ENCODE assay signal across 13 cellular contexts in the genomic region with DNA sequence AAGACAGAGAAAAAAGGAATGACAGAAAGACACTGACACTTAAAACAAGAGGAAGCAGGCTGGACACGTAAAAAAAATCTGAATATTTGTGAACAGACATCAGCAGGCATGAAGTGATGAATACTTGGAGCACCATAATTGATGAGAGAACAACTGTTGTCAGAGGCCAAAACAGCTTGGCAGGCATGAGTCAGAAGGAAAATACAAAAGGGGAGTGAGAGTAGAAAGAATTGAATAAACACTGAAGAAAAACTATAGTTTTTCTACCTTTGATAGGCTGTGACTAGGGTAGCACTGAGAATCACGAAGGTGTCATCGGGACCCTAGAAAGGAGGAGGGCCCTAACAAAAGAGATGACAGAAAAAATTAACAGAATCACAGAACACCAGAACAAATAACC. TPM values are rescaled to one million over a fixed set of nuclear protein-coding genes. Genes with fewer than 3 reads are reported as not detected.
DNase-seq lines count a peak whose midpoint lies in the region; ATAC-seq and TF ChIP-seq lines count a peak whose summit lies in the region.
"Had no signal": no experiment of that assay in that cellular context is flagged by ENCODE, and none has a peak within 500 bp of the region (broad histone marks: within the 10 kb centered on the region; RNA-seq: fewer than 3 reads in every experiment).

No MANE protein-coding gene starts in this region.

- ATAC-seq in activated T-helper 17 cell treated with anti-CD3 and anti-CD28 coated beads, Interleukin-2, amount 50 U/mL, for 72 hours (replicated peaks), result peak; percentile 83
- no peak for ATAC-seq in HG02852 (IDR thresholded peaks at IDR 0.05; ENCODE audit: unreplicated experiment)
- ATAC-seq in Right ventricle myocardium superior (ENCODE audit: poor library complexity), result no peak
- ATAC-seq: foreskin keratinocyte, Panc1 had no signal

- peak overlapping the region; percentile 5 for H3K27ac Mint-ChIP-seq in activated naive CD4-positive, alpha-beta T cell treated with anti-CD3 and anti-CD28 coated beads, Interleukin-2, amount 10 ng/mL, durations not matched to agents 7 days and 5 days
- peak overlapping the region; percentile 87 for H3K27ac Mint-ChIP-seq in activated T-helper 17 cell treated with anti-CD3 and anti-CD28 coated beads, Interleukin-2, amount 50 U/mL, for 72 hours

- H3K36me3 Mint-ChIP-seq in activated naive CD4-positive, alpha-beta T cell treated with anti-CD3 and anti-CD28 coated beads, Interleukin-2, amount 10 ng/mL, durations not matched to agents 7 days and 5 days, result peaks cover 26% of the 10 kb centered on the region
- H3K36me3 Mint-ChIP-seq in activated T-helper 17 cell treated with anti-CD3 and anti-CD28 coated beads, Interleukin-2, amount 50 U/mL, for 72 hours (ENCODE audit: low read depth), result peaks cover 90% of the 10 kb centered on the region

- no peak overlapping the region for H3K4me3 Mint-ChIP-seq in activated naive CD4-positive, alpha-beta T cell treated with anti-CD3 and anti-CD28 coated beads, Interleukin-2, amount 10 ng/mL, durations not matched to agents 7 days and 5 days
- no peak overlapping the region for H3K4me3 Mint-ChIP-seq in activated T-helper 17 cell treated with anti-CD3 and anti-CD28 coated beads, Interleukin-2, amount 50 U/mL, for 72 hours

- CTCF ChIA-PET in activated naive CD4-positive, alpha-beta T cell treated with anti-CD3 and anti-CD28 coated beads, Interleukin-2, amount 10 ng/mL, durations not matched to agents 7 days and 5 days (lab: Charles Lee), result interaction anchor here (2.5 kb wide), 1 partner anchor 13 kb away, joined by 7 read pairs; no protein-coding TSS in a partner anchor

- TF ChIP-seq CTCF in fibroblast of the aortic adventitia (IDR thresholded peaks at IDR 0.05; ENCODE audit: insufficient read depth, low read length), result no peak

- no peaks in the 10 kb centered on the region for H3K9me3 Mint-ChIP-seq in activated naive CD4-positive, alpha-beta T cell treated with anti-CD3 and anti-CD28 coated beads, Interleukin-2, amount 10 ng/mL, durations not matched to agents 7 days and 5 days
- H3K9me3 Mint-ChIP-seq in activated T-helper 17 cell treated with anti-CD3 and anti-CD28 coated beads, Interleukin-2, amount 50 U/mL, for 72 hours, result no peaks in the 10 kb centered on the region

- no peak overlapping the region for H3K4me3 ChIP-seq in fibroblast of the aortic adventitia (ENCODE audit: low read depth, low read length)
- H3K4me3 ChIP-seq: BLaER1, uterus had no signal

- intact Hi-C loops in Right ventricle myocardium superior (cut with DNase I), result no loop called here

- H3K4me1 Mint-ChIP-seq in activated naive CD4-positive, alpha-beta T cell treated with anti-CD3 and anti-CD28 coated beads, Interleukin-2, amount 10 ng/mL, durations not matched to agents 7 days and 5 days, result no peaks in the 10 kb centered on the region
- peaks cover 7% of the 10 kb centered on the region for H3K4me1 Mint-ChIP-seq in activated T-helper 17 cell treated with anti-CD3 and anti-CD28 coated beads, Interleukin-2, amount 50 U/mL, for 72 hours

- DNase-seq in activated naive CD4-positive, alpha-beta T cell treated with anti-CD3 and anti-CD28 coated beads, Interleukin-2, amount 10 ng/mL, durations not matched to agents 7 days and 5 days, result no peak
- no peak for DNase-seq in activated naive CD4-positive, alpha-beta T cell (lab: John Stamatoyannopoulos, UW)
- peak; percentile 62 for DNase-seq in fibroblast of the aortic adventitia (ENCODE audit: low read depth)
- peak; percentile 71 for DNase-seq in stromal cell of bone marrow (ENCODE audit: low read depth)
- no peak for DNase-seq in SHP77 (lab: John Stamatoyannopoulos, UW)
- DNase-seq in Right ventricle myocardium superior, result no peak
- DNase-seq: central memory CD4-positive, alpha-beta T cell; foreskin keratinocyte; uterus had no signal

- H3K27me3 Mint-ChIP-seq in activated naive CD4-positive, alpha-beta T cell treated with anti-CD3 and anti-CD28 coated beads, Interleukin-2, amount 10 ng/mL, durations not matched to agents 7 days and 5 days, result no peaks in the 10 kb centered on the region
- no peaks in the 10 kb centered on the region for H3K27me3 Mint-ChIP-seq in activated T-helper 17 cell treated with anti-CD3 and anti-CD28 coated beads, Interleukin-2, amount 50 U/mL, for 72 hours

RNA-seq across cellular contexts. Expression of gene GUCA2A, which starts 21.6 kb away (rescaled TPM):
- total RNA-seq in activated T-helper 17 cell treated with anti-CD3 and anti-CD28 coated beads, Interleukin-2, amount 50 U/mL, for 72 hours, result not detected
- total RNA-seq in fibroblast of the aortic adventitia (ENCODE audit: low replicate concordance) (not detected in 2 replicates), Right ventricle myocardium superior (not detected)
- total RNA-seq: foreskin keratinocyte, uterus had no signal

RNA-seq across cellular contexts. Expression of gene GUCA2B, which starts 33.0 kb away (rescaled TPM):
- total RNA-seq in activated T-helper 17 cell treated with anti-CD3 and anti-CD28 coated beads, Interleukin-2, amount 50 U/mL, for 72 hours, result not detected
- total RNA-seq in fibroblast of the aortic adventitia (ENCODE audit: low replicate concordance), result not detected in 2 replicates
- not detected for total RNA-seq in Right ventricle myocardium superior
- total RNA-seq: foreskin keratinocyte, uterus had no signal

Comparison
In these comparisons a context has a peak if more than half of its experiments do, and no peak if none do; other contexts are left out.
1. DNase-seq: peak in fibroblast of the aortic adventitia (single experiment) and stromal cell of bone marrow (single experiment); none in activated naive CD4-positive, alpha-beta T cell treated with anti-CD3 and anti-CD28 coated beads, Interleukin-2, amount 10 ng/mL, durations not matched to agents 7 days and 5 days (single experiment), activated naive CD4-positive, alpha-beta T cell (0 of 4), SHP77 (0 of 2) and Right ventricle myocardium superior (single experiment).